Comparison of ENCODE assay signal across 12 cellular contexts in genomic region chr12:102543494-102543893, GRCh38.
A peak's percentile ranks its signal among the peaks of the same experiment; 100 is the strongest.
DNase-seq lines count a peak whose midpoint lies in the region; ATAC-seq, FAIRE-seq and TF ChIP-seq lines count a peak whose summit lies in the region.
"Had no signal": no experiment of that assay in that cellular context is flagged by ENCODE, and none has a peak within 500 bp of the region (broad histone marks: within the 10 kb centered on the region; RNA-seq: fewer than 3 reads in every experiment).

No MANE protein-coding gene starts in this region.

- H3K4me1 ChIP-seq in neural progenitor cell (peaks cover 4% of the 10 kb centered on the region), body of pancreas (no peaks in the 10 kb centered on the region)

- no peaks in the 10 kb centered on the region for H3F3A ChIP-seq in neural progenitor cell (ENCODE audit: low read depth)

- no peaks in the 10 kb centered on the region for H3K9me3 Mint-ChIP-seq in neural progenitor cell
- no peaks in the 10 kb centered on the region for H3K9me3 Mint-ChIP-seq in activated T-helper 1 cell treated with anti-CD3 and anti-CD28 coated beads, Interleukin-12 subunit alpha, Interleukin-12 subunit beta, Interleukin-2, Interleukin-4 antibody, amounts not matched to agents 30 ng/mL and 10 ng/mL and 1 ng/mL, durations not matched to agents 14 hours and 24 hours and 36 hours
- H3K9me3 Mint-ChIP-seq: stimulated activated effector memory CD8-positive, alpha-beta T cell treated with anti-CD3 and anti-CD28 coated beads, Interleukin-12 subunit alpha, Interleukin-12 subunit beta, amount 100 ng/mL, for 72 hours had no signal

- no peaks in the 10 kb centered on the region for H3K36me3 Mint-ChIP-seq in neural progenitor cell
- H3K36me3 Mint-ChIP-seq in activated T-helper 1 cell treated with anti-CD3 and anti-CD28 coated beads, Interleukin-12 subunit alpha, Interleukin-12 subunit beta, Interleukin-2, Interleukin-4 antibody, amounts not matched to agents 30 ng/mL and 10 ng/mL and 1 ng/mL, durations not matched to agents 14 hours and 24 hours and 36 hours (ENCODE audit: low read depth): no peaks in the 10 kb centered on the region
- H3K36me3 Mint-ChIP-seq: activated naive CD8-positive, alpha-beta T cell; stimulated activated effector memory CD8-positive, alpha-beta T cell treated with anti-CD3 and anti-CD28 coated beads, Interleukin-12 subunit alpha, Interleukin-12 subunit beta, amount 100 ng/mL, for 72 hours had no signal

- no peak for FAIRE-seq in D721Med (lab: Jason Lieb, UNC)
- FAIRE-seq: G401.6 had no signal

- H3K79me2 ChIP-seq in neural progenitor cell (ENCODE audit: low read depth): no peaks in the 10 kb centered on the region

- no peak overlapping the region for H3K4me3 Mint-ChIP-seq in neural progenitor cell
- H3K4me3 Mint-ChIP-seq in activated T-helper 1 cell treated with anti-CD3 and anti-CD28 coated beads, Interleukin-12 subunit alpha, Interleukin-12 subunit beta, Interleukin-2, Interleukin-4 antibody, amounts not matched to agents 30 ng/mL and 10 ng/mL and 1 ng/mL, durations not matched to agents 14 hours and 24 hours and 36 hours: no peak overlapping the region
- H3K4me3 Mint-ChIP-seq: activated naive CD8-positive, alpha-beta T cell; stimulated activated effector memory CD8-positive, alpha-beta T cell treated with anti-CD3 and anti-CD28 coated beads, Interleukin-12 subunit alpha, Interleukin-12 subunit beta, amount 100 ng/mL, for 72 hours had no signal

- H3K9ac ChIP-seq in neural progenitor cell: no peak overlapping the region

- 57 to 66% methylated on average over 2 of the region's 2 CpGs for WGBS in body of pancreas, 2 donors

- no peak for TF ChIP-seq POLR2A in body of pancreas (IDR thresholded peaks at IDR 0.05)

- H3K4me3 ChIP-seq in neural progenitor cell (no peak overlapping the region), body of pancreas (no peak overlapping the region)

- ATAC-seq in body of pancreas: no peak

- peaks cover 4% of the 10 kb centered on the region for H3K4me1 Mint-ChIP-seq in neural progenitor cell
- H3K4me1 Mint-ChIP-seq in activated T-helper 1 cell treated with anti-CD3 and anti-CD28 coated beads, Interleukin-12 subunit alpha, Interleukin-12 subunit beta, Interleukin-2, Interleukin-4 antibody, amounts not matched to agents 30 ng/mL and 10 ng/mL and 1 ng/mL, durations not matched to agents 14 hours and 24 hours and 36 hours (ENCODE audit: low read depth): peaks cover 4% of the 10 kb centered on the region
- H3K4me1 Mint-ChIP-seq: stimulated activated effector memory CD8-positive, alpha-beta T cell treated with anti-CD3 and anti-CD28 coated beads, Interleukin-12 subunit alpha, Interleukin-12 subunit beta, amount 100 ng/mL, for 72 hours had no signal

- DNase-seq in D721Med (ENCODE audit: insufficient read length, low spot score): no peak
- no peak for DNase-seq in GM13977 (ENCODE audit: low spot score)
- DNase-seq in SK-MEL-5 (ENCODE audit: low read depth, low spot score): peak; percentile 19
- no peak for DNase-seq in neural progenitor cell (ENCODE audit: low spot score)
- no peak for DNase-seq in NCI-H345 (lab: John Stamatoyannopoulos, UW)
- DNase-seq in activated T-helper 1 cell treated with anti-CD3 and anti-CD28 coated beads, Interleukin-12 subunit alpha, Interleukin-12 subunit beta, Interleukin-2, Interleukin-4 antibody, amounts not matched to agents 30 ng/mL and 10 ng/mL and 1 ng/mL, durations not matched to agents 14 hours and 24 hours and 36 hours (ENCODE audit: low spot score): no peak
- DNase-seq in body of pancreas: no peak
- DNase-seq: effector memory CD4-positive, alpha-beta T cell; NCI-H187 treated with DMSO at 0.1 percent for 48 hours had no signal

- H3K27ac ChIP-seq in neural progenitor cell (no peak overlapping the region), body of pancreas (no peak overlapping the region)

- H3K36me3 ChIP-seq in neural progenitor cell: no peaks in the 10 kb centered on the region
- H3K36me3 ChIP-seq in body of pancreas (replicated peaks in 1 of 2; ENCODE audit: insufficient read depth in 1 of 2, low read depth in 2 of 2): no peaks in the 10 kb centered on the region

- TF ChIP-seq CTCF in D721Med (IDR thresholded peaks at IDR 0.05; ENCODE audit: insufficient read depth, missing control alignments) (peak; percentile 10), GM13977 (IDR thresholded peaks at IDR 0.05; ENCODE audit: extremely low read depth, insufficient read depth, missing control alignments) (peak; percentile 42), neural progenitor cell (IDR thresholded peaks at IDR 0.05) (peak; percentile 28), body of pancreas (IDR thresholded peaks at IDR 0.05) (peak in 2 of 7 experiments; percentile 15 to 19)

- peaks cover 4% of the 10 kb centered on the region for H3K27me3 Mint-ChIP-seq in neural progenitor cell (ENCODE audit: insufficient read depth, low read depth)
- peaks cover 8% of the 10 kb centered on the region for H3K27me3 Mint-ChIP-seq in activated T-helper 1 cell treated with anti-CD3 and anti-CD28 coated beads, Interleukin-12 subunit alpha, Interleukin-12 subunit beta, Interleukin-2, Interleukin-4 antibody, amounts not matched to agents 30 ng/mL and 10 ng/mL and 1 ng/mL, durations not matched to agents 14 hours and 24 hours and 36 hours (ENCODE audit: insufficient read depth)

- no peaks in the 10 kb centered on the region for H4K20me1 ChIP-seq in neural progenitor cell (ENCODE audit: low read depth)

- in situ Hi-C loops in GM13977 (cut with MboI; ENCODE audit: low pct_unique_long_range_greater_than_20kb, low sequenced_read_pairs, unreplicated experiment) (no loop called here), SK-MEL-5 (cut with HindIII; ENCODE audit: low pct_unique_long_range_greater_than_20kb, low sequenced_read_pairs) (no loop called here)

- no peak overlapping the region for H2AFZ ChIP-seq in neural progenitor cell (replicated peaks)

- H3K9me3 ChIP-seq in neural progenitor cell (ENCODE audit: low read depth) (no peaks in the 10 kb centered on the region), body of pancreas (no peaks in the 10 kb centered on the region)

- intact Hi-C loops in activated T-helper 1 cell treated with anti-CD3 and anti-CD28 coated beads, Interleukin-12 subunit alpha, Interleukin-12 subunit beta, Interleukin-2, Interleukin-4 antibody, amounts not matched to agents 30 ng/mL and 10 ng/mL and 1 ng/mL, durations not matched to agents 14 hours and 24 hours and 36 hours (cut with micrococcal nuclease): loop anchor here (5.0 kb wide), 1 partner anchor 241 kb away; no protein-coding TSS in a partner anchor
- intact Hi-C loops in body of pancreas (cut with DNase I): no loop called here

- no peak overlapping the region for H3K4me2 ChIP-seq in neural progenitor cell

- no peak overlapping the region for H3K27ac Mint-ChIP-seq in neural progenitor cell
- H3K27ac Mint-ChIP-seq in activated T-helper 1 cell treated with anti-CD3 and anti-CD28 coated beads, Interleukin-12 subunit alpha, Interleukin-12 subunit beta, Interleukin-2, Interleukin-4 antibody, amounts not matched to agents 30 ng/mL and 10 ng/mL and 1 ng/mL, durations not matched to agents 14 hours and 24 hours and 36 hours: no peak overlapping the region
- H3K27ac Mint-ChIP-seq: activated naive CD8-positive, alpha-beta T cell; stimulated activated effector memory CD8-positive, alpha-beta T cell treated with anti-CD3 and anti-CD28 coated beads, Interleukin-12 subunit alpha, Interleukin-12 subunit beta, amount 100 ng/mL, for 72 hours had no signal

- H3K27me3 ChIP-seq in neural progenitor cell (no peaks in the 10 kb centered on the region), body of pancreas (no peaks in the 10 kb centered on the region)
